Comparison of ENCODE assay signal across 13 cellular contexts in genomic region chr11:34275486-34275885, GRCh38.
A peak's percentile ranks its signal among the peaks of the same experiment; 100 is the strongest.
DNase-seq lines count a peak whose midpoint lies in the region; ATAC-seq, FAIRE-seq and TF ChIP-seq lines count a peak whose summit lies in the region.
"Had no signal": no experiment of that assay in that cellular context is flagged by ENCODE, and none has a peak within 500 bp of the region (broad histone marks: within the 10 kb centered on the region; RNA-seq: fewer than 3 reads in every experiment).

No MANE protein-coding gene starts in this region.

- ATAC-seq in foreskin keratinocyte: no peak

- H3K27me3 ChIP-seq in ACC112 (ENCODE audit: insufficient read depth, low read length) (no peaks in the 10 kb centered on the region), PC-9 (ENCODE audit: insufficient read depth, low read depth) (no peaks in the 10 kb centered on the region), foreskin keratinocyte (no peaks in the 10 kb centered on the region)

- TF ChIP-seq POLR2A in GM12891 (IDR thresholded peaks at IDR 0.05; ENCODE audit: low read depth, low read length): no peak

- H3K4me3 ChIP-seq in ACC112 (ENCODE audit: low read depth, low read length): no peak overlapping the region
- H3K4me3 ChIP-seq in PC-9: peak overlapping the region; percentile 2; the same call in 1 of the 2 replicates
- H3K4me3 ChIP-seq in skin epidermis: no peak overlapping the region
- H3K4me3 ChIP-seq: GM23338 had no signal

- TF ChIP-seq CTCF in PC-9 (conservative IDR thresholded peaks at IDR 0.05) (no peak), foreskin keratinocyte (conservative IDR thresholded peaks at IDR 0.05) (no peak)

- H3K4me2 ChIP-seq in PC-9: peak overlapping the region; percentile 66
- H3K4me2 ChIP-seq: GM23338 had no signal

- H3K4me1 ChIP-seq in ACC112 (ENCODE audit: control insufficient read depth, insufficient read depth, low read length, unreplicated experiment) (peaks cover 21% of the 10 kb centered on the region), PC-9 (replicated peaks; ENCODE audit: insufficient read depth) (peaks cover 34% of the 10 kb centered on the region), foreskin keratinocyte (peaks cover 7% of the 10 kb centered on the region)

- no peak for FAIRE-seq in GM12891 (lab: Jason Lieb, UNC)
- FAIRE-seq: islet of Langerhans had no signal

- H3K9me3 ChIP-seq in PC-9 (ENCODE audit: insufficient read depth, low read depth): no peaks in the 10 kb centered on the region

- H3K36me3 ChIP-seq in ACC112 (ENCODE audit: insufficient read depth, low read length): no peaks in the 10 kb centered on the region
- no peaks in the 10 kb centered on the region for H3K36me3 ChIP-seq in PC-9 (ENCODE audit: low read depth)

- H3K27ac ChIP-seq in ACC112 (ENCODE audit: low read depth, low read length) (peak overlapping the region; percentile 65), PC-9 (peak overlapping the region; percentile 77), foreskin keratinocyte (peak overlapping the region; percentile 13), skin epidermis (peak overlapping the region in 19 of 21 experiments; percentile 56 to 87 (median 74))

- peaks cover 3% of the 10 kb centered on the region for H3K79me2 ChIP-seq in ACC112 (ENCODE audit: control insufficient read depth, insufficient read depth, low read length, unreplicated experiment)
- peaks cover 81% of the 10 kb centered on the region for H3K79me2 ChIP-seq in PC-9 (ENCODE audit: low read depth)

- intact Hi-C loops in PC-9 (cut with micrococcal nuclease; ENCODE audit: unreplicated experiment): loop anchor here (1.0 to 2.0 kb wide), 4 partner anchors 27 to 83 kb away; partner anchors contain the start of gene ABTB2

- CTCF ChIA-PET in PC-9 (lab: Charles Lee): interaction anchor here (0.7 to 1.5 kb wide), 2 partner anchors 101 to 195 kb away, joined by 6 read pairs; no protein-coding TSS in a partner anchor

- H2AFZ ChIP-seq in ACC112 (ENCODE audit: low read length, unreplicated experiment) (no peak overlapping the region), PC-9 (no peak overlapping the region)
- H2AFZ ChIP-seq: GM23338 had no signal

- no peaks in the 10 kb centered on the region for H4K20me1 ChIP-seq in PC-9 (ENCODE audit: insufficient read depth)

- BruUV-seq in PC-9 (replicated peaks; lab: Mats Ljungman, UMichigan): no TSS peak

- DNase-seq in PC-9: peak; percentile 23 to 50
- no peak for DNase-seq in foreskin keratinocyte
- DNase-seq in stimulated activated CD4-positive, alpha-beta T cell treated with anti-CD3 and anti-CD28 coated beads, Interleukin-4, amount 100 ng/mL, for 24 hours: no peak
- no peak for DNase-seq in GM12891 (ENCODE audit: insufficient read length, low spot score)
- no peak for DNase-seq in NCI-H128 (lab: John Stamatoyannopoulos, UW; ENCODE audit: unreplicated experiment)
- no peak for DNase-seq in stimulated activated CD4-positive, alpha-beta T cell treated with anti-CD3 and anti-CD28 coated beads, Interleukin-12 subunit alpha, Interleukin-12 subunit beta, amount 100 ng/mL, for 4 hours
- DNase-seq: AML-193, NCI-H82, T-helper 2 cell had no signal

- POLR2A ChIA-PET in PC-9 (lab: Charles Lee; ENCODE audit: unreplicated experiment): interaction anchor here (0.6 kb wide), 1 partner anchor 1118 kb away, joined by 6 read pairs; no protein-coding TSS in a partner anchor

- peaks cover 30% of the 10 kb centered on the region for H3F3A ChIP-seq in PC-9 (ENCODE audit: insufficient read depth, low read depth)

- no peaks in the 10 kb centered on the region for H3K9me2 ChIP-seq in PC-9 (ENCODE audit: insufficient read depth)

TF ChIP-seq in GM12891, 5 proteins besides CTCF, POLR2A, EP300 and RAD21:
- no peak for TF ChIP-seq TAF1 (IDR thresholded peaks at IDR 0.05; ENCODE audit: low read depth, low read length)
- TF ChIP-seq SPI1 (IDR thresholded peaks at IDR 0.05; ENCODE audit: low read depth, low read length): no peak
- no peak for TF ChIP-seq POLR2AphosphoS5 (IDR thresholded peaks at IDR 0.05; ENCODE audit: low read depth, low read length)
- TF ChIP-seq POU2F2 (IDR thresholded peaks at IDR 0.05; ENCODE audit: low read depth, low read length): no peak

Comparison
In these comparisons a context has a peak if more than half of its experiments do, and no peak if none do; other contexts are left out.
1. H3K27ac ChIP-seq: peak in every context shown above with its lines; median percentile 77 in PC-9; 74 in skin epidermis; 65 in ACC112; 13 in foreskin keratinocyte.
2. DNase-seq: peak in PC-9 (2 of 2); none in foreskin keratinocyte (0 of 2), stimulated activated CD4-positive, alpha-beta T cell treated with anti-CD3 and anti-CD28 coated beads, Interleukin-4, amount 100 ng/mL, for 24 hours (single experiment), GM12891 (single experiment), NCI-H128 (single experiment) and stimulated activated CD4-positive, alpha-beta T cell treated with anti-CD3 and anti-CD28 coated beads, Interleukin-12 subunit alpha, Interleukin-12 subunit beta, amount 100 ng/mL, for 4 hours (single experiment).